9 cellular contexts compared by ENCODE assay signal in the genomic region with DNA sequence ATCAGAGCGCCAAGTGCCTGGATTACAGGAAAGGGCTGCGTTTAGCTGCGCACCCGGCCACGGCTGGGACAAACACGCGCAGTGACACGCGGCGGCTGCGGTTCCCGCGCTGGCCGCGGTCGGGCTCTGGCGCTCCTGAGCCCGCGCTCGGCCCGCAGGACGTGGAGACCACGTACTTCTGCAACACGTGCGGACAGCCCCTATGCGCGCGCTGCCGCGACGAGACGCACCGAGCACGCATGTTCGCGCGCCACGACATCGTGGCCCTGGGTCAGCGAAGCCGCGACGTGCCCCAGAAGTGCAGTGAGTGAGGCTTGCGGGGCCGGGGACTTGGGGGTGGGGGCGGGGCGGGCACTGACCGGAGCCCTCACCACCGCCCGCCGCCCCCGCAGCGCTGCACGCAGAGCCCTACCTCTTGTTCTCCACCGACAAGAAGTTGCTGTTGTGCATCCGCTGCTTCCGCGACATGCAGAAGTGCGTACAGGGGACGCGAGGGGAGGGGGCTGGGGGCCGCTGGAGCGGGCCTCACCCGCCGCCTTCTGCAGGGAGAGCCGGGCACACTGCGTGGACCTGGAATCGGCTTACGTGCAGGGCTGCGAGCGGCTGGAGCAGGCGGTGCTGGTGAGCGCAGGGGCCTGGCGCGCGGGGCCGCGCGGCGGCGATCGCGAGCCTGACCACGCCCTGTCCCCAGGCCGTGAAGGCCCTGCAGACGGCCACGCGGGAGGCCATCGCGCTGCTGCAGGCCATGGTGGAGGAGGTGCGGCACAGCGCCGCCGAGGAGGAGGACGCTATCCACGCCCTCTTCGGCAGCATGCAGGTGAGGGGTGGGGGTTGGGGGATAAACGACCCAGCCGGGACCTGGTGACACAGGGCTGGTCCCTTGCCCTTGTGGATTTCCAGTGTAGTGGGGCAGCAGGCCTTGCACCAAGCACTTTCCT. TPM values are rescaled to one million over a fixed set of nuclear protein-coding genes. Genes with fewer than 3 reads are reported as not detected.
DNase-seq lines count a peak whose midpoint lies in the region; ATAC-seq and TF ChIP-seq lines count a peak whose summit lies in the region.
"Had no signal": no experiment of that assay in that cellular context is flagged by ENCODE, and none has a peak within 500 bp of the region (broad histone marks: within the 10 kb centered on the region; RNA-seq: fewer than 3 reads in every experiment).

No MANE protein-coding gene starts in this region.

- peaks cover 0 to 3% of the 10 kb centered on the region in 2 donors for H3K4me1 Mint-ChIP-seq in natural killer cell treated with Interleukin-12 subunit alpha and Interleukin-12 subunit beta and Interleukin-15 and Interleukin-18, amount 100 ng/mL, for 72 hours (ENCODE audit: low read depth in 2 of 2)

- intact Hi-C loops in PC-9 (cut with micrococcal nuclease; ENCODE audit: unreplicated experiment): no loop called here

- TF ChIP-seq CTCF in PC-9 (conservative IDR thresholded peaks at IDR 0.05): no peak

- CTCF ChIA-PET in PC-9 (lab: Charles Lee): no interaction called here

- H4K20me1 ChIP-seq in PC-9 (ENCODE audit: insufficient read depth): no peaks in the 10 kb centered on the region

- H3K27ac ChIP-seq in ACC112 (ENCODE audit: low read depth, low read length): no peak overlapping the region
- no peak overlapping the region for H3K27ac ChIP-seq in esophagus (ENCODE audit: low read depth in 2 of 2, low read length in 1 of 2)
- no peak overlapping the region for H3K27ac ChIP-seq in PC-9

- peaks cover 0 to 6% of the 10 kb centered on the region in 2 donors for H3K27me3 Mint-ChIP-seq in natural killer cell treated with Interleukin-12 subunit alpha and Interleukin-12 subunit beta and Interleukin-15 and Interleukin-18, amount 100 ng/mL, for 72 hours

- no peaks in the 10 kb centered on the region for H3K9me2 ChIP-seq in PC-9 (ENCODE audit: insufficient read depth)

- ATAC-seq in GM21529 (IDR thresholded peaks at IDR 0.05; ENCODE audit: unreplicated experiment) (peak; percentile 27), HG02763 (IDR thresholded peaks at IDR 0.05; ENCODE audit: unreplicated experiment) (no peak)
- ATAC-seq in natural killer cell treated with Interleukin-12 subunit alpha and Interleukin-12 subunit beta and Interleukin-15 and Interleukin-18, amount 100 ng/mL, for 72 hours: peak; percentile 47 to 71

- no peak overlapping the region for H3K4me2 ChIP-seq in PC-9

- no peak overlapping the region for H3K4me3 Mint-ChIP-seq in natural killer cell treated with Interleukin-12 subunit alpha and Interleukin-12 subunit beta and Interleukin-15 and Interleukin-18, amount 100 ng/mL, for 72 hours

- H3K9me3 ChIP-seq in esophagus (ENCODE audit: control insufficient read depth in 2 of 2, insufficient read depth in 1 of 2, low read depth in 1 of 2, low read length in 1 of 2) (no peaks in the 10 kb centered on the region), PC-9 (ENCODE audit: insufficient read depth, low read depth) (no peaks in the 10 kb centered on the region)

- H3K4me3 ChIP-seq in ACC112 (ENCODE audit: low read depth, low read length) (peak overlapping the region; percentile 83), esophagus (ENCODE audit: low read depth in 1 of 2, low read length in 2 of 2) (peak overlapping the region; percentile 12 to 28), PC-9 (no peak overlapping the region)

- H3K9me3 Mint-ChIP-seq in natural killer cell treated with Interleukin-12 subunit alpha and Interleukin-12 subunit beta and Interleukin-15 and Interleukin-18, amount 100 ng/mL, for 72 hours: no peaks in the 10 kb centered on the region

- H3K4me1 ChIP-seq in ACC112 (ENCODE audit: control insufficient read depth, insufficient read depth, low read length, unreplicated experiment) (peaks cover 5% of the 10 kb centered on the region), esophagus (ENCODE audit: control insufficient read depth in 2 of 2, insufficient read depth in 2 of 2, low read length in 1 of 2) (peaks cover 0 to 21% of the 10 kb centered on the region in 2 donors), PC-9 (replicated peaks; ENCODE audit: insufficient read depth) (0 out of 2 replicates have a peak, but pooled peaks cover 6% of the 10 kb centered on the region)

- no peak overlapping the region for H3K27ac Mint-ChIP-seq in natural killer cell treated with Interleukin-12 subunit alpha and Interleukin-12 subunit beta and Interleukin-15 and Interleukin-18, amount 100 ng/mL, for 72 hours

- no peaks in the 10 kb centered on the region for H3F3A ChIP-seq in PC-9 (ENCODE audit: insufficient read depth, low read depth)

- BruUV-seq in PC-9 (replicated peaks; lab: Mats Ljungman, UMichigan): no TSS peak

- no peaks in the 10 kb centered on the region for H3K27me3 ChIP-seq in ACC112 (ENCODE audit: insufficient read depth, low read length)
- H3K27me3 ChIP-seq in esophagus (ENCODE audit: control insufficient read depth in 1 of 2, insufficient read depth in 2 of 2, low read length in 2 of 2): no peaks in the 10 kb centered on the region
- no peaks in the 10 kb centered on the region for H3K27me3 ChIP-seq in PC-9 (ENCODE audit: insufficient read depth, low read depth)

- DNase-seq in UCSD-AML1 (lab: John Stamatoyannopoulos, UW; ENCODE audit: unreplicated experiment) (peak; percentile 70), PC-9 (no peak), DMS 273 (lab: John Stamatoyannopoulos, UW; ENCODE audit: unreplicated experiment) (no peak)
- no peak for DNase-seq in natural killer cell treated with Interleukin-12 subunit alpha and Interleukin-12 subunit beta and Interleukin-15 and Interleukin-18, amount 100 ng/mL, for 72 hours (ENCODE audit: low spot score)

- POLR2A ChIA-PET in PC-9 (lab: Charles Lee; ENCODE audit: unreplicated experiment): no interaction called here

- H3K79me2 ChIP-seq in ACC112 (ENCODE audit: control insufficient read depth, insufficient read depth, low read length, unreplicated experiment) (no peaks in the 10 kb centered on the region), PC-9 (ENCODE audit: low read depth) (peaks cover 15% of the 10 kb centered on the region)

- H2AFZ ChIP-seq in ACC112 (ENCODE audit: low read length, unreplicated experiment) (peak overlapping the region; percentile 35), PC-9 (no peak overlapping the region)

- H3K36me3 Mint-ChIP-seq in natural killer cell treated with Interleukin-12 subunit alpha and Interleukin-12 subunit beta and Interleukin-15 and Interleukin-18, amount 100 ng/mL, for 72 hours: no peaks in the 10 kb centered on the region

- 23 to 32% methylated on average over 98 to 99 of the region's 99 CpGs for WGBS in esophagus, 2 donors

- 0 out of 2 replicates have a peak, but pooled peaks cover 7% of the 10 kb centered on the region for H3K36me3 ChIP-seq in ACC112 (ENCODE audit: insufficient read depth, low read length)
- H3K36me3 ChIP-seq in esophagus (ENCODE audit: control insufficient read depth in 2 of 2, insufficient read depth in 2 of 2, low read length in 1 of 2): peaks cover 5 to 28% of the 10 kb centered on the region in 2 donors
- no peaks in the 10 kb centered on the region for H3K36me3 ChIP-seq in PC-9 (ENCODE audit: low read depth)

RNA-seq across cellular contexts. Expression of a gene that starts 3.1 kb away (rescaled TPM):
- polyA plus RNA-seq in esophagus: 10 to 100 TPM; 17.0 to 68.0 TPM
- 10 to 100 TPM in 1 of 2 donors, 1 to 10 TPM in 1; 4.2 to 14.2 TPM for total RNA-seq in natural killer cell treated with Interleukin-12 subunit alpha and Interleukin-12 subunit beta and Interleukin-15 and Interleukin-18, amount 100 ng/mL, for 72 hours
- 49.3 and 53.1 TPM in 2 replicates for total RNA-seq in PC-9 (2021)

RNA-seq across cellular contexts. Expression of a gene that starts 9.6 kb away (rescaled TPM):
- polyA plus RNA-seq in esophagus: 100 to 1,000 TPM; 360 to 588 TPM
- total RNA-seq in natural killer cell treated with Interleukin-12 subunit alpha and Interleukin-12 subunit beta and Interleukin-15 and Interleukin-18, amount 100 ng/mL, for 72 hours: 100 to 1,000 TPM; 209 to 355 TPM
- total RNA-seq in PC-9 (2021): 408 and 447 TPM in 2 replicates

RNA-seq across cellular contexts. Expression of a gene that starts 26.8 kb away (rescaled TPM):
- polyA plus RNA-seq in esophagus: 10 to 100 TPM; 16.3 to 27.1 TPM
- total RNA-seq in natural killer cell treated with Interleukin-12 subunit alpha and Interleukin-12 subunit beta and Interleukin-15 and Interleukin-18, amount 100 ng/mL, for 72 hours: 10 to 100 TPM; 44.1 to 71.4 TPM
- 43.9 and 44.3 TPM in 2 replicates for total RNA-seq in PC-9 (2021)

RNA-seq across cellular contexts. Expression of a gene that starts 28.9 kb away (rescaled TPM):
- polyA plus RNA-seq in esophagus: under 1 TPM; 0.16 to 0.26 TPM
- total RNA-seq in natural killer cell treated with Interleukin-12 subunit alpha and Interleukin-12 subunit beta and Interleukin-15 and Interleukin-18, amount 100 ng/mL, for 72 hours: under 1 TPM; 0.31 to 0.78 TPM
- total RNA-seq in PC-9 (2021): 0.50 and 0.63 TPM in 2 replicates

RNA-seq across cellular contexts. Expression of a gene that starts 35.0 kb away (rescaled TPM):
- not detected for polyA plus RNA-seq in esophagus
- total RNA-seq in natural killer cell treated with Interleukin-12 subunit alpha and Interleukin-12 subunit beta and Interleukin-15 and Interleukin-18, amount 100 ng/mL, for 72 hours: not detected
- not detected in 2 replicates for total RNA-seq in PC-9 (2021)
- total RNA-seq: bronchial epithelial cell had no signal
